8 cellular contexts compared by ENCODE assay signal in genomic region chr10:96229568-96230030, GRCh38. TPM values are rescaled to one million over a fixed set of nuclear protein-coding genes. Genes with fewer than 3 reads are reported as not detected.
A peak's percentile ranks its signal among the peaks of the same experiment; 100 is the strongest.
DNase-seq lines count a peak whose midpoint lies in the region; ATAC-seq and TF ChIP-seq lines count a peak whose summit lies in the region.

No MANE protein-coding gene starts in this region.

- no peak overlapping the region for H3K27ac ChIP-seq in ascending aorta

- no peak for ATAC-seq in GM21737 (IDR thresholded peaks at IDR 0.05; ENCODE audit: unreplicated experiment)

- H3K36me3 ChIP-seq in ascending aorta = no peaks in the 10 kb centered on the region

- H3K9me3 ChIP-seq in ascending aorta = no peaks in the 10 kb centered on the region

- H3K27me3 ChIP-seq in ascending aorta = no peaks in the 10 kb centered on the region

- H3K4me1 ChIP-seq in ascending aorta = peaks cover 0 to 3% of the 10 kb centered on the region in 2 donors

- DNase-seq in NCI-H446 (lab: John Stamatoyannopoulos, UW) (peak; percentile 4 to 72), NCI-H446 treated with DMSO at 0.1 percent for 48 hours (lab: John Stamatoyannopoulos, UW) (no peak), T-helper 22 cell (ENCODE audit: low read depth) (peak; percentile 32), ascending aorta (ENCODE audit: low spot score in 2 of 2) (peak in 1 of 2 donors; percentile 84), iPS DF 19.7 (ENCODE audit: low read depth, low spot score) (peak; percentile 54), smooth muscle cell of the brain vasculature (ENCODE audit: low read depth, low spot score) (peak; percentile 1)

- TF ChIP-seq CTCF in LNCAP (IDR thresholded peaks at IDR 0.05) = peak; percentile 98
- TF ChIP-seq CTCF in ascending aorta (IDR thresholded peaks at IDR 0.05) = peak; percentile 73 to 92 (median 90)

- intact Hi-C loops in ascending aorta (cut with DNase I) = loop anchor here (1.0 to 10.0 kb wide), 2 partner anchors 64 to 535 kb away; partner anchors contain the start of gene TCTN3

- no peak overlapping the region for H3K4me3 ChIP-seq in ascending aorta

RNA-seq across cellular contexts. Expression of gene BLNK, which starts 41.8 kb away (rescaled TPM):
- total RNA-seq in ascending aorta = not detected
